In the genomic region with DNA sequence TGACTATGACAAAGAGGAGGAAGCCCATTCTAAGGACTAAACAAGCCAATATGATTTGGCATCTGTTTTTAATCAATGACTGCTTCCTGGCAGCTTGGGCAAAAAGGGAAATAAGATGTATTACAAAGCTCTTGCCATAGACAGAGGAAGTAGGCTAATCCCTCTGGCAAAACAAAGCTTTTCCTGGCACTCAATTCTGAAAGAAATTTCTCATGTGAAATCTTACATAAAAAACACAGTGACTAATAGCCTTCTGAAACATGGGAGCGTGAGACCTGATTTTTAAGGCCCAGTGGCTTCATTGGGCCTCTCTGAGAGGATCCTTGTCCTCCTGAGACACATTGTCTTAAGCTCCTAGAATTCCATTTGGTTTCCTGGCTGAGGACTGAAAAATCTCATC, we compare ENCODE assay signal across 23 cellular contexts.
DNase-seq lines count a peak whose midpoint lies in the region; ATAC-seq and TF ChIP-seq lines count a peak whose summit lies in the region.
"Had no signal": no experiment of that assay in that cellular context is flagged by ENCODE, and none has a peak within 500 bp of the region (broad histone marks: within the 10 kb centered on the region; RNA-seq: fewer than 3 reads in every experiment).

No MANE protein-coding gene starts in this region.

- no peaks in the 10 kb centered on the region for H3K4me1 Mint-ChIP-seq in activated CD8-positive, alpha-beta memory T cell treated with anti-CD3 and anti-CD28 coated beads, Interleukin-2, amount 10 ng/mL, durations not matched to agents 7 days and 5 days
- H3K4me1 Mint-ChIP-seq: CD8-positive, alpha-beta memory T cell had no signal

- H3K4me1 ChIP-seq in vagina: no peaks in the 10 kb centered on the region
- H3K4me1 ChIP-seq: A549, gastrocnemius medialis had no signal

- no peak overlapping the region for H3K27ac ChIP-seq in vagina
- H3K27ac ChIP-seq: A549, cardiac muscle cell, gastrocnemius medialis, VCaP had no signal

- no peaks in the 10 kb centered on the region for H3K36me3 Mint-ChIP-seq in activated CD8-positive, alpha-beta memory T cell treated with anti-CD3 and anti-CD28 coated beads, Interleukin-2, amount 10 ng/mL, durations not matched to agents 7 days and 5 days
- H3K36me3 Mint-ChIP-seq: CD8-positive, alpha-beta memory T cell had no signal

- no peaks in the 10 kb centered on the region for H3K9me3 Mint-ChIP-seq in activated CD8-positive, alpha-beta memory T cell treated with anti-CD3 and anti-CD28 coated beads, Interleukin-2, amount 10 ng/mL, durations not matched to agents 7 days and 5 days (ENCODE audit: low read depth)
- H3K9me3 Mint-ChIP-seq: dendritic cell treated with granulocyte-macrophage colony-stimulating factor and Interleukin-4, amounts not matched to agents 40 ng/mL and 50 ng/mL, for 4 days had no signal

- CTCF ChIA-PET in activated CD8-positive, alpha-beta memory T cell treated with anti-CD3 and anti-CD28 coated beads, Interleukin-2, amount 10 ng/mL, durations not matched to agents 7 days and 5 days (lab: Charles Lee): no interaction called here

- no peak overlapping the region for H3K4me3 ChIP-seq in fibroblast of mammary gland (ENCODE audit: control insufficient read depth, low read depth, low read length)
- H3K4me3 ChIP-seq in vagina: no peak overlapping the region
- H3K4me3 ChIP-seq: A549, cardiac muscle cell, gastrocnemius medialis, K562 had no signal

- no peak overlapping the region for H3K27ac Mint-ChIP-seq in activated CD8-positive, alpha-beta memory T cell treated with anti-CD3 and anti-CD28 coated beads, Interleukin-2, amount 10 ng/mL, durations not matched to agents 7 days and 5 days
- H3K27ac Mint-ChIP-seq: CD8-positive, alpha-beta memory T cell had no signal

- TF ChIP-seq CTCF in fibroblast of mammary gland (conservative IDR thresholded peaks at IDR 0.05; ENCODE audit: control insufficient read depth, insufficient read depth, low read depth, low read length) (no peak), vagina (IDR thresholded peaks at IDR 0.05) (no peak)

- no peak for ATAC-seq in activated CD8-positive, alpha-beta memory T cell treated with anti-CD3 and anti-CD28 coated beads, Interleukin-2, amount 10 ng/mL, durations not matched to agents 7 days and 5 days
- ATAC-seq in HG02840 (IDR thresholded peaks at IDR 0.05; ENCODE audit: low FRiP score, unreplicated experiment): no peak
- ATAC-seq: A549, gastrocnemius medialis, K562, Right ventricle myocardium inferior had no signal

- no peaks in the 10 kb centered on the region for H3K36me3 ChIP-seq in vagina
- H3K36me3 ChIP-seq: cardiac muscle cell, gastrocnemius medialis had no signal

- peaks cover 3% of the 10 kb centered on the region for H3K27me3 Mint-ChIP-seq in activated CD8-positive, alpha-beta memory T cell treated with anti-CD3 and anti-CD28 coated beads, Interleukin-2, amount 10 ng/mL, durations not matched to agents 7 days and 5 days
- H3K27me3 Mint-ChIP-seq: dendritic cell treated with granulocyte-macrophage colony-stimulating factor and Interleukin-4, amounts not matched to agents 40 ng/mL and 50 ng/mL, for 4 days had no signal

- no peaks in the 10 kb centered on the region for H3K9me3 ChIP-seq in vagina
- H3K9me3 ChIP-seq: gastrocnemius medialis had no signal

- no peaks in the 10 kb centered on the region for H3K27me3 ChIP-seq in vagina
- H3K27me3 ChIP-seq: cardiac muscle cell, gastrocnemius medialis had no signal

- TF ChIP-seq POLR2A in vagina (IDR thresholded peaks at IDR 0.05): no peak

- DNase-seq in AG08395 (ENCODE audit: low spot score): peak; percentile 77
- peak; percentile 82 for DNase-seq in GM04504 (ENCODE audit: low read depth)
- DNase-seq in RPMI7951 (ENCODE audit: low read depth): peak; percentile 21
- peak; percentile 0 for DNase-seq in fibroblast of mammary gland (ENCODE audit: low read depth)
- DNase-seq in superior temporal gyrus (ENCODE audit: extremely low spot score): no peak
- no peak for DNase-seq in activated CD8-positive, alpha-beta memory T cell treated with anti-CD3 and anti-CD28 coated beads, Interleukin-2, amount 10 ng/mL, durations not matched to agents 7 days and 5 days
- DNase-seq in vagina (ENCODE audit: extremely low spot score in 2 of 2): no peak
- DNase-seq: activated CD4-positive, alpha-beta T cell treated with anti-CD3 and anti-CD28 coated beads, Interleukin-2, amount 50 U/mL, for 4 hours; activated gamma-delta T cell treated with Interleukin-2 at 50 U/mL for 16 hours; CD8-positive, alpha-beta memory T cell; gastrocnemius medialis; hypothalamus; islet precursor cell; NCI-H1092 treated with DMSO at 0.1 percent for 48 hours; NCI-H2029 treated with DMSO at 0.1 percent for 48 hours; NCI-H446 treated with DMSO at 0.1 percent for 48 hours had no signal

- intact Hi-C loops in vagina (cut with DNase I): no loop called here

- no peak overlapping the region for H3K4me3 Mint-ChIP-seq in activated CD8-positive, alpha-beta memory T cell treated with anti-CD3 and anti-CD28 coated beads, Interleukin-2, amount 10 ng/mL, durations not matched to agents 7 days and 5 days
- H3K4me3 Mint-ChIP-seq: CD8-positive, alpha-beta memory T cell; dendritic cell treated with granulocyte-macrophage colony-stimulating factor and Interleukin-4, amounts not matched to agents 40 ng/mL and 50 ng/mL, for 4 days had no signal

Comparison
In these comparisons a context has a peak if more than half of its experiments do, and no peak if none do; other contexts are left out.
1. DNase-seq: peak in AG08395 (single experiment), GM04504 (single experiment), RPMI7951 (single experiment) and fibroblast of mammary gland (single experiment); none in superior temporal gyrus (single experiment), activated CD8-positive, alpha-beta memory T cell treated with anti-CD3 and anti-CD28 coated beads, Interleukin-2, amount 10 ng/mL, durations not matched to agents 7 days and 5 days (single experiment) and vagina (0 of 2).